8 cellular contexts compared by ENCODE assay signal in the genomic region with DNA sequence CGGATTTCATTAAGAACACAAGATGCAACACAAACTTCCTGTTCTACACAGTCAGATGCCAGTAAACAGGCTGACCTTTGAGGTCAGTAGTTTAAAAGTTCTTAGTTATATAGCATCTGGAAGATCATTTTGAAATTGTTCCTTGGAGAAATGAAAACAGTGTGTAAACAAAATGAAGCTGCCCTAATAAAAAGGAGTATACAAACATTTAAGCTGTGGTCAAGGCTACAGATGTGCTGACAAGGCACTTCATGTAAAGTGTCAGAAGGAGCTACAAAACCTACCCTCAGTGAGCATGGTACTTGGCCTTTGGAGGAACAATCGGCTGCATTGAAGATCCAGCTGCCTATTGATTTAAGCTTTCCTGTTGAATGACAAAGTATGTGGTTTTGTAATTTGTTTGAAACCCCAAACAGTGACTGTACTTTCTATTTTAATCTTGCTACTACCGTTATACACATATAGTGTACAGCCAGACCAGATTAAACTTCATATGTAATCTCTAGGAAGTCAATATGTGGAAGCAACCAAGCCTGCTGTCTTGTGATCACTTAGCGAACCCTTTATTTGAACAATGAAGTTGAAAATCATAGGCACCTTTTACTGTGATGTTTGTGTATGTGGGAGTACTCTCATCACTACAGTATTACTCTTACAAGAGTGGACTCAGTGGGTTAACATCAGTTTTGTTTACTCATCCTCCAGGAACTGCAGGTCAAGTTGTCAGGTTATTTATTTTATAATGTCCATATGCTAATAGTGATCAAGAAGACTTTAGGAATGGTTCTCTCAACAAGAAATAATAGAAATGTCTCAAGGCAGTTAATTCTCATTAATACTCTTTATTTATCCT. TPM values are rescaled to one million over a fixed set of nuclear protein-coding genes. Genes with fewer than 3 reads are reported as not detected.
DNase-seq lines count a peak whose midpoint lies in the region; ATAC-seq and TF ChIP-seq lines count a peak whose summit lies in the region.

No MANE protein-coding gene starts in this region.

- no peaks in the 10 kb centered on the region for H3K9me2 ChIP-seq in SK-N-SH

- CTCF ChIA-PET in SK-N-SH (lab: Yijun Ruan, JAX) = no interaction called here

- H3K9me3 ChIP-seq in SK-N-SH (no peaks in the 10 kb centered on the region), esophagus squamous epithelium (peaks cover 0 to 8% (median under 1%) of the 10 kb centered on the region in 3 donors), uterus (no peaks in the 10 kb centered on the region)

- peak overlapping the region; percentile 59 to 60; a peak in 3 of 4 replicates for H3K27ac ChIP-seq in SK-N-SH (ENCODE audit: low read depth in 2 of 2, low read length in 1 of 2)
- H3K27ac ChIP-seq in esophagus squamous epithelium = peak overlapping the region in 1 of 4 donors; percentile 49
- H3K27ac ChIP-seq in uterus = no peak overlapping the region

- POLR2A ChIA-PET in SK-N-SH (lab: Yijun Ruan, JAX) = no interaction called here

- H3K9ac ChIP-seq in SK-N-SH = no peak overlapping the region

- intact Hi-C loops in esophagus squamous epithelium (cut with DNase I) = no loop called here
- intact Hi-C loops in uterus (cut with DNase I; ENCODE audit: low total_unique reads) = no loop called here

- DNase-seq in AG08395 (ENCODE audit: low spot score) = peak; percentile 42
- DNase-seq in SK-N-SH = no peak
- DNase-seq in foreskin fibroblast = peak; percentile 38 to 51
- DNase-seq in esophagus squamous epithelium (lab: John Stamatoyannopoulos, UW) = no peak
- no peak for DNase-seq in uterus
- DNase-seq in ureter (ENCODE audit: low spot score) = no peak

- ATAC-seq in GM18867 (IDR thresholded peaks at IDR 0.05; ENCODE audit: unreplicated experiment) (peak; percentile 31), HG03095 (IDR thresholded peaks at IDR 0.05; ENCODE audit: unreplicated experiment) (no peak)

- no peaks in the 10 kb centered on the region for H3K27me3 ChIP-seq in SK-N-SH (ENCODE audit: insufficient read depth)
- H3K27me3 ChIP-seq in esophagus squamous epithelium = no peaks in the 10 kb centered on the region
- no peaks in the 10 kb centered on the region for H3K27me3 ChIP-seq in uterus

- TF ChIP-seq RAD21 in SK-N-SH (IDR thresholded peaks at IDR 0.05; ENCODE audit: low read length) = no peak

- TF ChIP-seq POLR2A in esophagus squamous epithelium (IDR thresholded peaks at IDR 0.05) (no peak), uterus (IDR thresholded peaks at IDR 0.05) (no peak)

- H3K36me3 ChIP-seq in SK-N-SH (replicated peaks in 1 of 2; ENCODE audit: control insufficient read depth in 1 of 2, insufficient read depth in 2 of 2, low read length in 1 of 2) (no peaks in the 10 kb centered on the region), esophagus squamous epithelium (no peaks in the 10 kb centered on the region), uterus (no peaks in the 10 kb centered on the region)

- H3K79me2 ChIP-seq in SK-N-SH (ENCODE audit: insufficient read depth) = no peaks in the 10 kb centered on the region

- no peak overlapping the region for H2AFZ ChIP-seq in SK-N-SH (ENCODE audit: low read depth)

- no peak for TF ChIP-seq EP300 in SK-N-SH (IDR thresholded peaks at IDR 0.05; ENCODE audit: borderline replicate concordance in 1 of 2, low read depth in 1 of 2, low read length in 1 of 2)

- peaks cover 5% of the 10 kb centered on the region for H3F3A ChIP-seq in SK-N-SH (replicated peaks; ENCODE audit: insufficient read depth)

- H3K4me1 ChIP-seq in SK-N-SH (ENCODE audit: control insufficient read depth in 1 of 2, insufficient read depth in 2 of 2, low read depth in 1 of 2, low read length in 1 of 2) (peaks cover 7 to 8% of the 10 kb centered on the region in 2 experiments; a peak in 2 of 4 replicates), esophagus squamous epithelium (peaks cover 0 to 15% (median 6%) of the 10 kb centered on the region in 3 donors), uterus (peaks cover 0 to 2% of the 10 kb centered on the region in 2 donors)

- H4K20me1 ChIP-seq in SK-N-SH (ENCODE audit: insufficient read depth) = no peaks in the 10 kb centered on the region

- no peak overlapping the region for H3K4me2 ChIP-seq in SK-N-SH

- H3K4me3 ChIP-seq in SK-N-SH (ENCODE audit: low read depth in 2 of 2, low read length in 1 of 2) = no peak overlapping the region
- H3K4me3 ChIP-seq in foreskin fibroblast (ENCODE audit: low read depth in 1 of 2, low read length in 2 of 2) = no peak overlapping the region
- H3K4me3 ChIP-seq in esophagus squamous epithelium = no peak overlapping the region
- H3K4me3 ChIP-seq in uterus = no peak overlapping the region

- WGBS in SK-N-SH (ENCODE audit: low lambda C conversion rate) = 80% methylated on average over 4 of the region's 4 CpGs
- WGBS in esophagus squamous epithelium, 2 donors = 54 to 59% methylated on average over 4 of the region's 4 CpGs

- TF ChIP-seq CTCF in SK-N-SH (IDR thresholded peaks at IDR 0.05) (no peak), foreskin fibroblast (IDR thresholded peaks at IDR 0.05; ENCODE audit: low read depth, low read length) (no peak), esophagus squamous epithelium (IDR thresholded peaks at IDR 0.05) (no peak), uterus (IDR thresholded peaks at IDR 0.05) (no peak)

TF ChIP-seq in SK-N-SH, 30 proteins besides CTCF, POLR2A, EP300 and RAD21:
- TF ChIP-seq MEF2A (IDR thresholded peaks at IDR 0.05; ENCODE audit: borderline replicate concordance, low read depth) = no peak
- TF ChIP-seq EZH2phosphoT487 (IDR thresholded peaks at IDR 0.05; ENCODE audit: borderline replicate concordance, low read depth) = no peak
- TF ChIP-seq TCF12 (IDR thresholded peaks at IDR 0.05) = no peak
- TF ChIP-seq REST (IDR thresholded peaks at IDR 0.05; ENCODE audit: low read depth, low read length) = no peak
- TF ChIP-seq, protein P1, sequence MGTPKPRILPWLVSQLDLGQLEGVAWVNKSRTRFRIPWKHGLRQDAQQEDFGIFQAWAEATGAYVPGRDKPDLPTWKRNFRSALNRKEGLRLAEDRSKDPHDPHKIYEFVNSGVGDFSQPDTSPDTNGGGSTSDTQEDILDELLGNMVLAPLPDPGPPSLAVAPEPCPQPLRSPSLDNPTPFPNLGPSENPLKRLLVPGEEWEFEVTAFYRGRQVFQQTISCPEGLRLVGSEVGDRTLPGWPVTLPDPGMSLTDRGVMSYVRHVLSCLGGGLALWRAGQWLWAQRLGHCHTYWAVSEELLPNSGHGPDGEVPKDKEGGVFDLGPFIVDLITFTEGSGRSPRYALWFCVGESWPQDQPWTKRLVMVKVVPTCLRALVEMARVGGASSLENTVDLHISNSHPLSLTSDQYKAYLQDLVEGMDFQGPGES (IDR thresholded peaks at IDR 0.05; ENCODE audit: low read depth, low read length) = no peak
- no peak for TF ChIP-seq YY1 (IDR thresholded peaks at IDR 0.05; ENCODE audit: low read depth)
- TF ChIP-seq, protein P2, sequence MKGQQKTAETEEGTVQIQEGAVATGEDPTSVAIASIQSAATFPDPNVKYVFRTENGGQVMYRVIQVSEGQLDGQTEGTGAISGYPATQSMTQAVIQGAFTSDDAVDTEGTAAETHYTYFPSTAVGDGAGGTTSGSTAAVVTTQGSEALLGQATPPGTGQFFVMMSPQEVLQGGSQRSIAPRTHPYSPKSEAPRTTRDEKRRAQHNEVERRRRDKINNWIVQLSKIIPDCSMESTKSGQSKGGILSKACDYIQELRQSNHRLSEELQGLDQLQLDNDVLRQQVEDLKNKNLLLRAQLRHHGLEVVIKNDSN (IDR thresholded peaks at IDR 0.05; ENCODE audit: borderline replicate concordance, low read depth) = no peak
- no peak for TF ChIP-seq NFIC (IDR thresholded peaks at IDR 0.05; ENCODE audit: borderline replicate concordance)
- no peak for TF ChIP-seq JUND (IDR thresholded peaks at IDR 0.05)

RNA-seq across cellular contexts. Expression of gene PTGER2, which starts 13.5 kb away (rescaled TPM):
- 0.67 and 1.0 TPM in 2 replicates for polyA plus RNA-seq in SK-N-SH (2012; rRNA removed)
- 1.1 and 1.2 TPM in 2 replicates for polyA plus RNA-seq in SK-N-SH (2012; cell fraction: cytosol; rRNA removed)
- polyA plus RNA-seq in SK-N-SH (2012; cell fraction: nucleus; rRNA removed) = 0.36 and 0.40 TPM in 2 replicates
- total RNA-seq in esophagus squamous epithelium = 1 to 10 TPM in 2 of 4 donors, under 1 TPM in 1, not detected in 1; 0.31 to 2.5 (median 1.1) TPM
- 1 to 10 TPM; 1.5 to 7.1 (median 4.7) TPM for total RNA-seq in uterus
- total RNA-seq in ureter = 3.4 TPM

Comparison
In these comparisons a context has a peak if more than half of its experiments do, and no peak if none do; other contexts are left out.
1. DNase-seq: peak in AG08395 (single experiment) and foreskin fibroblast (2 of 2); none in SK-N-SH (single experiment), esophagus squamous epithelium (single experiment), uterus (0 of 2) and ureter (single experiment).
2. H3K27ac ChIP-seq: peak in SK-N-SH (2 of 2); none in uterus (0 of 2).